Comparison of ENCODE assay signal across 22 cellular contexts in genomic region chr1:12677565-12677964, GRCh38. TPM values are rescaled to one million over a fixed set of nuclear protein-coding genes. Genes with fewer than 3 reads are reported as not detected.
"Had no signal": no experiment of that assay in that cellular context is flagged by ENCODE, and none has a peak within 500 bp of the region (broad histone marks: within the 10 kb centered on the region; RNA-seq: fewer than 3 reads in every experiment).

No MANE protein-coding gene starts in this region.

- DNase-seq: activated CD4-positive, alpha-beta T cell treated with anti-CD3 and anti-CD28 coated beads for 1 hour; activated gamma-delta T cell treated with Interleukin-2 at 50 U/mL for 16 hours; activated T-cell treated with anti-CD3 and anti-CD28 coated beads, Interleukin-2, amount 50 U/mL, for 1 hour; colonic mucosa; effector memory CD8-positive, alpha-beta T cell; kidney; sigmoid colon; stimulated activated CD4-positive, alpha-beta T cell treated with anti-CD3 and anti-CD28 coated beads, Interleukin-2, amount 100 ng/mL, for 48 hours; stimulated activated naive CD4-positive, alpha-beta T cell; T-helper 1 cell had no signal

- ATAC-seq: effector memory CD8-positive, alpha-beta T cell; esophagus mucosa; gastroesophageal sphincter; left lobe of liver; natural killer cell treated with Interleukin-12 subunit alpha and Interleukin-12 subunit beta and Interleukin-15 and Interleukin-18, amount 100 ng/mL, for 72 hours had no signal

- H3K4me3 ChIP-seq: ascending aorta, colonic mucosa, dorsolateral prefrontal cortex, gastroesophageal sphincter, sigmoid colon, tibial nerve had no signal

- H3K27ac ChIP-seq: ascending aorta, colonic mucosa, gastroesophageal sphincter, sigmoid colon, tibial nerve had no signal

- H3K36me3 ChIP-seq: ascending aorta, colonic mucosa, gastroesophageal sphincter, sigmoid colon, tibial nerve had no signal

- H3K27me3 ChIP-seq: ascending aorta, colonic mucosa, sigmoid colon, tibial nerve had no signal

RNA-seq across cellular contexts. Expression of gene AADACL4, which starts 33.7 kb away (rescaled TPM):
- total RNA-seq: ascending aorta; colonic mucosa; dorsolateral prefrontal cortex; endothelial cell of umbilical vein; esophagus mucosa; gastroesophageal sphincter; left lobe of liver; lung microvascular endothelial cell; natural killer cell treated with Interleukin-12 subunit alpha and Interleukin-12 subunit beta and Interleukin-15 and Interleukin-18, amount 100 ng/mL, for 72 hours; osteocyte; pulmonary artery endothelial cell; sigmoid colon; tibial nerve had no signal

RNA-seq across cellular contexts. Expression of gene AADACL3, which starts 38.3 kb away (rescaled TPM):
- total RNA-seq: ascending aorta; colonic mucosa; dorsolateral prefrontal cortex; endothelial cell of umbilical vein; esophagus mucosa; gastroesophageal sphincter; kidney; left lobe of liver; lung microvascular endothelial cell; natural killer cell treated with Interleukin-12 subunit alpha and Interleukin-12 subunit beta and Interleukin-15 and Interleukin-18, amount 100 ng/mL, for 72 hours; osteocyte; pulmonary artery endothelial cell; sigmoid colon; tibial nerve; urinary bladder had no signal
